Comparison of ENCODE assay signal across 19 cellular contexts in genomic region chr10:48765527-48765926, GRCh38.
DNase-seq lines count a peak whose midpoint lies in the region; ATAC-seq, FAIRE-seq and TF ChIP-seq lines count a peak whose summit lies in the region.
"Had no signal": no experiment of that assay in that cellular context is flagged by ENCODE, and none has a peak within 500 bp of the region (broad histone marks: within the 10 kb centered on the region; RNA-seq: fewer than 3 reads in every experiment).

No MANE protein-coding gene starts in this region.

- H3K27ac Mint-ChIP-seq in osteocyte (ENCODE audit: unreplicated experiment) = no peak overlapping the region
- H3K27ac Mint-ChIP-seq: CD8-positive, alpha-beta memory T cell had no signal

- no peak overlapping the region for H3K4me3 Mint-ChIP-seq in osteocyte (ENCODE audit: unreplicated experiment)
- H3K4me3 Mint-ChIP-seq: CD8-positive, alpha-beta memory T cell had no signal

- H4K20me1 ChIP-seq in OCI-LY3 (ENCODE audit: insufficient read depth, low read length) = peaks cover 69% of the 10 kb centered on the region
- H4K20me1 ChIP-seq: BLaER1 had no signal

- intact Hi-C loops in right cardiac atrium (cut with DNase I) = no loop called here

- H3K27me3 ChIP-seq in OCI-LY3 (ENCODE audit: low read depth, low read length) (no peaks in the 10 kb centered on the region), right cardiac atrium (ENCODE audit: control insufficient read depth, insufficient read depth) (no peaks in the 10 kb centered on the region)
- H3K27me3 ChIP-seq: BLaER1 had no signal

- peaks cover 36% of the 10 kb centered on the region for H3K4me1 ChIP-seq in OCI-LY3 (ENCODE audit: low read length)
- H3K4me1 ChIP-seq in right cardiac atrium (ENCODE audit: control insufficient read depth, insufficient read depth, low read length) = peaks cover 3% of the 10 kb centered on the region
- H3K4me1 ChIP-seq: BLaER1, Caco-2, HAP-1 had no signal

- FAIRE-seq in GM12891 (lab: Jason Lieb, UNC) = no peak
- FAIRE-seq: H1, HepG2, HTR-8/SVneo had no signal

- no peak overlapping the region for H2AFZ ChIP-seq in OCI-LY3 (ENCODE audit: low read depth, low read length)

- no peak for TF ChIP-seq CTCF in OCI-LY3 (IDR thresholded peaks at IDR 0.05; ENCODE audit: low read depth, low read length)
- no peak for TF ChIP-seq CTCF in osteocyte (IDR thresholded peaks at IDR 0.05)

- ATAC-seq in GM18909 (IDR thresholded peaks at IDR 0.05; ENCODE audit: poor library complexity, unreplicated experiment) (peak; percentile 47), right cardiac atrium (no peak), HG03442 (IDR thresholded peaks at IDR 0.05; ENCODE audit: unreplicated experiment) (no peak), GM21825 (IDR thresholded peaks at IDR 0.05; ENCODE audit: unreplicated experiment) (no peak)
- ATAC-seq: HepG2 had no signal

- H3K36me3 ChIP-seq in OCI-LY3 (replicated peaks; ENCODE audit: low read depth, low read length) = peaks cover 64% of the 10 kb centered on the region
- H3K36me3 ChIP-seq: HAP-1 had no signal

- peak overlapping the region; percentile 22; the same call in 1 of the 2 replicates for H3K4me2 ChIP-seq in OCI-LY3 (ENCODE audit: low read length)
- H3K4me2 ChIP-seq: BLaER1, KMS-11 had no signal

- no peaks in the 10 kb centered on the region for H3K4me1 Mint-ChIP-seq in osteocyte (ENCODE audit: unreplicated experiment)
- H3K4me1 Mint-ChIP-seq: CD8-positive, alpha-beta memory T cell had no signal

- H3K27ac ChIP-seq in OCI-LY3 (ENCODE audit: low read length) (0 out of 2 replicates have a peak overlapping the region, but pooled peaks have one; percentile 22), right cardiac atrium (ENCODE audit: low read length) (no peak overlapping the region)
- H3K27ac ChIP-seq: BLaER1, KMS-11 had no signal

- 76% methylated on average over 4 of the region's 4 CpGs for WGBS in right cardiac atrium

- H3K36me3 Mint-ChIP-seq in osteocyte (ENCODE audit: unreplicated experiment) = no peaks in the 10 kb centered on the region

- DNase-seq in GM12891 (ENCODE audit: insufficient read length, low spot score) = no peak
- peak; percentile 10 for DNase-seq in osteocyte (ENCODE audit: extremely low spot score, unreplicated experiment)
- no peak for DNase-seq in right cardiac atrium
- no peak for DNase-seq in SIG-M5 treated with dmso at 0.1 percent for 504 hours (lab: John Stamatoyannopoulos, UW; ENCODE audit: unreplicated experiment)
- DNase-seq: 8988T; AML-193; Caco-2; CD8-positive, alpha-beta memory T cell; GF-D8 had no signal

- no peak overlapping the region for H3K9ac ChIP-seq in OCI-LY3 (ENCODE audit: low read length)
- H3K9ac ChIP-seq: BLaER1, KMS-11 had no signal

- peaks cover 71% of the 10 kb centered on the region for H3K79me2 ChIP-seq in OCI-LY3 (ENCODE audit: low read length)

- H3K4me3 ChIP-seq in OCI-LY3 (ENCODE audit: low read length) (no peak overlapping the region), right cardiac atrium (ENCODE audit: low read length) (no peak overlapping the region)
- H3K4me3 ChIP-seq: BLaER1, HAP-1 had no signal

- no peak for TF ChIP-seq POLR2A in GM12891 (IDR thresholded peaks at IDR 0.05; ENCODE audit: low read depth, low read length)

- H3K9me3 ChIP-seq in OCI-LY3 (ENCODE audit: insufficient read depth, low read length) = no peaks in the 10 kb centered on the region
- no peaks in the 10 kb centered on the region for H3K9me3 ChIP-seq in right cardiac atrium (ENCODE audit: control insufficient read depth, low read length)
- H3K9me3 ChIP-seq: BLaER1, Caco-2, HAP-1 had no signal

- H3K9me3 Mint-ChIP-seq in osteocyte (ENCODE audit: unreplicated experiment) = no peaks in the 10 kb centered on the region

- peaks cover 4% of the 10 kb centered on the region for H3K27me3 Mint-ChIP-seq in osteocyte (ENCODE audit: unreplicated experiment)

TF ChIP-seq in GM12891, 5 proteins besides CTCF, POLR2A, EP300 and RAD21:
- TF ChIP-seq PAX5 (IDR thresholded peaks at IDR 0.05; ENCODE audit: insufficient read depth, low read length, severe bottlenecking) (no peak), SPI1 (IDR thresholded peaks at IDR 0.05; ENCODE audit: low read depth, low read length) (peak; percentile 77), POLR2AphosphoS5 (IDR thresholded peaks at IDR 0.05; ENCODE audit: low read depth, low read length) (no peak)
TF ChIP-seq in GM12891: peak in this region for 1.
